In the genomic region with DNA sequence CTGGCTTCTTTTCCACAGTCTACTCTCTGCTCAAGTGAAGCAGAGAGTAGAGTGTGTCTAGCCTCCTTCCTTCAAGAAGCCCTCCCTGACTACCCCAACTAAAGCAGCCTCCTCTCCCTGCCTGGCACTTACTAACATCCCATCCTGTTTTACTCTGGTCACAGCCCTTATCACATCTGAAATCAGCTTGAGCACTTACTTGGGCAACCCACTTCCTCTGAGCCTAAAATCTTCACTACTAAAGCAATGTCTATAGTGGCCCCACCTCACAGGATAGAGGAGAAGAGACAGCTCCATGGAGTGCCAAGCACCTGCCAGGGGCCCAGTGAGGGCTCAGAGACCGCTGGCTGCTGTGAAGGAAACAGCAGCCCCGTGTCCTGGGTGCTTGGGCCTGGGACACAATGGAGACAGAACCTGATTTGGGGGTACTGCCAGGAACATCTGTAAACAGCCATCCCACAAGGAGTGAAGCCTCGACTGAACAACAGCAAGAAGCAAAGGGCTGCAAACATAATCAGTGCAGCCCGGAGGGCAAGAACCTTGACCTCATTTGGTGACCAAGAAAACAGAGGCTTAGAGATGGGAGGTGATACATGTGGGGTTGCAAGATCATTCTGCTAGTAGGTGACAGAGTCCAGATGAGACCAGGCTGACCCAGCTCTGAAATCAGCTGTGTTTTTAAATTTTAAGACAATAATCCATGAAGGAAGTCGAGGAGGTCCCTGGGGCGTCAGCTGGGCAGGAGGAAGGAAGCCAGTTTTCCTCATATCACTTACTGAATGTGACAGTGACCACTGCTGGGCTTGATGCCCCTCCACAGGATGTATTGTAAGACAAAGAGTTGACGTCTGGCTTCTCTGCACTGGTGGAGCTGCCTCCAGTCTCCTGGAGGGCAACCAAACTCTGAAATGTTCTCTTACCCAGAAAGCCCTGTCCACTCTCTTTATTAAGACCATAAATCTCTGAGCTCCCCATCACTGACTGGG, we compare ENCODE assay signal across 23 cellular contexts.
"Had no signal": no experiment of that assay in that cellular context is flagged by ENCODE, and none has a peak within 500 bp of the region (broad histone marks: within the 10 kb centered on the region; RNA-seq: fewer than 3 reads in every experiment).

No MANE protein-coding gene starts in this region.

- H3K4me3 ChIP-seq: esophagus squamous epithelium, ovary, skin epidermis, testis, transverse colon had no signal

- H3K36me3 ChIP-seq: esophagus squamous epithelium, ovary, transverse colon had no signal

- H3K27me3 ChIP-seq: ovary, testis, transverse colon had no signal

- H3K27ac ChIP-seq: esophagus squamous epithelium, ovary, skin epidermis, testis, transverse colon had no signal

- ATAC-seq: activated CD8-positive, alpha-beta memory T cell treated with anti-CD3 and anti-CD28 coated beads, Interleukin-2, amount 10 ng/mL, durations not matched to agents 7 days and 5 days; activated CD8-positive, alpha-beta T cell treated with anti-CD3 and anti-CD28 coated beads for 36 hours; activated T-cell treated with anti-CD3 and anti-CD28 coated beads, Interleukin-2, amount 50 U/mL, for 72 hours; naive thymus-derived CD8-positive, alpha-beta T cell; sciatic nerve; T-helper 17 cell had no signal

- DNase-seq: activated B cell treated with CpG ODN at 0.5 μM for 24 hours; activated CD4-positive, alpha-beta T cell treated with anti-CD3 and anti-CD28 coated beads, Interleukin-2, amount 50 U/mL, for 1 hour; activated CD8-positive, alpha-beta memory T cell treated with anti-CD3 and anti-CD28 coated beads, Interleukin-2, amount 10 ng/mL, durations not matched to agents 7 days and 5 days; activated CD8-positive, alpha-beta T cell treated with anti-CD3 and anti-CD28 coated beads for 36 hours; activated effector memory CD4-positive, alpha-beta T cell treated with Interleukin-2 at 50 U/mL for 16 hours; activated naive CD4-positive, alpha-beta T cell treated with Interleukin-2 at 50 U/mL for 16 hours; activated naive CD8-positive, alpha-beta T cell treated with anti-CD3 and anti-CD28 coated beads for 36 hours; activated T-cell treated with anti-CD3 and anti-CD28 coated beads for 4 hours; activated T-cell treated with anti-CD3 and anti-CD28 coated beads, Interleukin-2, amount 50 U/mL, for 72 hours; caudate nucleus; esophagus squamous epithelium; glutamatergic neuron; naive thymus-derived CD8-positive, alpha-beta T cell; ovary; stimulated activated CD4-positive, alpha-beta T cell treated with anti-CD3 and anti-CD28 coated beads, Interleukin-12 subunit alpha, Interleukin-12 subunit beta, amount 100 ng/mL, for 4 hours; stimulated activated CD4-positive, alpha-beta T cell treated with anti-CD3 and anti-CD28 coated beads, Interleukin-4, amount 100 ng/mL, for 1 hour; stimulated activated naive CD8-positive, alpha-beta T cell treated with anti-CD3 and anti-CD28 coated beads, Interleukin-15, Interleukin-2, amounts not matched to agents 100 U/mL and 50 U/mL, for 24 hours; T-helper 17 cell; T1000; testis; transverse colon had no signal

- H3K4me1 ChIP-seq: esophagus squamous epithelium, testis, transverse colon had no signal

- H3K9me3 ChIP-seq: esophagus squamous epithelium, ovary, testis, transverse colon had no signal
